In the genomic region with DNA sequence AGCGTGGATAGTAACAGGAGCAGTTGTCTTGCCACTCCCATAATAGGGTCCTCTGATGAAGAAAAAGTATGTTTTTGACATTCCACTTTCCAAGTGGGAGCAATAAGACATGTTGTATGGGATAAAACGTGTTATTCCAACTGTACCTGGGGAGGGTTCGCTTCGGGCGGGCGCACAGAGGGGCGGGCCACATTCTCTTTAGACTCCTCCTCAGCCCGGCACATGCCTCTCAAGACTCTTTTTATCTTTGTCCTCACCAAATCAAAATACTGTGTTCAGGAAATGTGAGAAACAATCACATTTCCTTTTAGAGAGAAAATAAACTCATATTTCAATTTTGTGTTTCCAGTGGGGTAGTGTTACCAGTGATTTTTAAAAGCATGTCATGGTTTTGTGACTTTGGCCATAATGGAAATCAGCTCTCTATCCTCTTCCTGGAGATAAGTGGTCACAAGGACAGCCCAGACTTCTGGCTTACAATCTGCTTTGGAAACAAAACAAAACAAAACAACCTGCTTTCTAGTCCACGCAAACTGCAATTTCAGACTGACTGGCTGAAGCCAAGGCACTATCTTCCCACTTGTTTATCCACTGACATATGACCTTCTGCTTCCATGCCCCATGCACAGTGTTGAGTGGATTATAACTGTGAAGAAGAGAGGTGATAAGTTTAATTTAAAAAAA, we compare ENCODE assay signal across 16 cellular contexts.
A peak's percentile ranks its signal among the peaks of the same experiment; 100 is the strongest.
DNase-seq lines count a peak whose midpoint lies in the region; ATAC-seq, FAIRE-seq and TF ChIP-seq lines count a peak whose summit lies in the region.
"Had no signal": no experiment of that assay in that cellular context is flagged by ENCODE, and none has a peak within 500 bp of the region (broad histone marks: within the 10 kb centered on the region; RNA-seq: fewer than 3 reads in every experiment).

No MANE protein-coding gene starts in this region.

- H3K27ac ChIP-seq in right cardiac atrium (ENCODE audit: low read length), result no peak overlapping the region
- H3K27ac ChIP-seq: C4-2B, PC-9 had no signal

- no peak overlapping the region for H3K4me3 ChIP-seq in right cardiac atrium (ENCODE audit: low read length)
- H3K4me3 ChIP-seq: PC-9 had no signal

- no peaks in the 10 kb centered on the region for H3K4me1 ChIP-seq in right cardiac atrium (ENCODE audit: control insufficient read depth, insufficient read depth, low read length)

- peak overlapping the region; percentile 51 for H3K27ac Mint-ChIP-seq in T-helper 17 cell
- H3K27ac Mint-ChIP-seq in type B pancreatic cell, result no peak overlapping the region
- H3K27ac Mint-ChIP-seq: T-cell had no signal

- no peaks in the 10 kb centered on the region for H3K9me3 Mint-ChIP-seq in type B pancreatic cell
- H3K9me3 Mint-ChIP-seq: T-cell had no signal

- TF ChIP-seq CTCF in type B pancreatic cell (conservative IDR thresholded peaks at IDR 0.05), result no peak

- H3K27me3 Mint-ChIP-seq in T-helper 17 cell (peaks cover 58% of the 10 kb centered on the region), type B pancreatic cell (peaks cover 26% of the 10 kb centered on the region)

- intact Hi-C loops in right cardiac atrium (cut with DNase I), result loop anchor here in 3 of 4 donors (10.0 kb wide), 2 partner anchors 615 to 775 kb away; no protein-coding TSS in a partner anchor

- no peaks in the 10 kb centered on the region for H3K27me3 ChIP-seq in right cardiac atrium (ENCODE audit: control insufficient read depth, insufficient read depth)

- ATAC-seq in T-helper 17 cell, result no peak
- peak; percentile 82 to 90 for ATAC-seq in right cardiac atrium
- no peak for ATAC-seq in GM21576 (IDR thresholded peaks at IDR 0.05; ENCODE audit: unreplicated experiment)
- ATAC-seq: T-cell had no signal

- H3K36me3 Mint-ChIP-seq in T-helper 17 cell (ENCODE audit: low read depth), result no peaks in the 10 kb centered on the region
- no peaks in the 10 kb centered on the region for H3K36me3 Mint-ChIP-seq in type B pancreatic cell
- H3K36me3 Mint-ChIP-seq: T-cell had no signal

- TF ChIP-seq POLR2A in H54 (IDR thresholded peaks at IDR 0.05; ENCODE audit: low read depth, low read length), result no peak

- DNase-seq in NCI-H2227 (lab: John Stamatoyannopoulos, UW; ENCODE audit: unreplicated experiment) (peak; percentile 3), NCI-H2227 treated with DMSO at 0.1 percent for 48 hours (lab: John Stamatoyannopoulos, UW) (no peak), H54 (ENCODE audit: insufficient read length, low spot score) (no peak), T-helper 17 cell (no peak), right cardiac atrium (no peak), type B pancreatic cell (ENCODE audit: extremely low spot score, unreplicated experiment) (no peak), NCI-H2196 treated with DMSO at 0.1 percent for 48 hours (lab: John Stamatoyannopoulos, UW; ENCODE audit: unreplicated experiment) (no peak)
- DNase-seq: HCEC 1CT, NCI-H1930, NCI-H345, NCI-H526, PC-9, SK-N-SH, T-cell had no signal

- peak; percentile 81 for FAIRE-seq in H54 (lab: Jason Lieb, UNC)

- H3K9me3 ChIP-seq in T-helper 17 cell (ENCODE audit: control insufficient read depth, low read length, poor library complexity, severe bottlenecking) (no peaks in the 10 kb centered on the region), right cardiac atrium (ENCODE audit: control insufficient read depth, low read length) (no peaks in the 10 kb centered on the region)
- H3K9me3 ChIP-seq: SK-N-SH had no signal

- 64% methylated on average over 9 of the region's 9 CpGs for WGBS in right cardiac atrium

- H3K4me3 Mint-ChIP-seq in T-helper 17 cell, result no peak overlapping the region
- H3K4me3 Mint-ChIP-seq in type B pancreatic cell, result no peak overlapping the region
- H3K4me3 Mint-ChIP-seq: T-cell had no signal

- H3K4me1 Mint-ChIP-seq in T-helper 17 cell, result no peaks in the 10 kb centered on the region
- H3K4me1 Mint-ChIP-seq in type B pancreatic cell (ENCODE audit: unreplicated experiment), result peaks cover 10% of the 10 kb centered on the region
- H3K4me1 Mint-ChIP-seq: T-cell had no signal

Comparison
In these comparisons a context has a peak if more than half of its experiments do, and no peak if none do; other contexts are left out.
1. ATAC-seq: peak in right cardiac atrium (2 of 2); none in T-helper 17 cell (single experiment) and GM21576 (single experiment).